In genomic region chr9:112332272-112332671, GRCh38 we compare ENCODE assay signal across 1 cellular context.
TF ChIP-seq lines count a peak whose summit lies in the region.

No MANE protein-coding gene starts in this region.

TF ChIP-seq in GM23338, 12 proteins besides CTCF, POLR2A, EP300 and RAD21 (continued from another document):
- TF ChIP-seq, protein P1, sequence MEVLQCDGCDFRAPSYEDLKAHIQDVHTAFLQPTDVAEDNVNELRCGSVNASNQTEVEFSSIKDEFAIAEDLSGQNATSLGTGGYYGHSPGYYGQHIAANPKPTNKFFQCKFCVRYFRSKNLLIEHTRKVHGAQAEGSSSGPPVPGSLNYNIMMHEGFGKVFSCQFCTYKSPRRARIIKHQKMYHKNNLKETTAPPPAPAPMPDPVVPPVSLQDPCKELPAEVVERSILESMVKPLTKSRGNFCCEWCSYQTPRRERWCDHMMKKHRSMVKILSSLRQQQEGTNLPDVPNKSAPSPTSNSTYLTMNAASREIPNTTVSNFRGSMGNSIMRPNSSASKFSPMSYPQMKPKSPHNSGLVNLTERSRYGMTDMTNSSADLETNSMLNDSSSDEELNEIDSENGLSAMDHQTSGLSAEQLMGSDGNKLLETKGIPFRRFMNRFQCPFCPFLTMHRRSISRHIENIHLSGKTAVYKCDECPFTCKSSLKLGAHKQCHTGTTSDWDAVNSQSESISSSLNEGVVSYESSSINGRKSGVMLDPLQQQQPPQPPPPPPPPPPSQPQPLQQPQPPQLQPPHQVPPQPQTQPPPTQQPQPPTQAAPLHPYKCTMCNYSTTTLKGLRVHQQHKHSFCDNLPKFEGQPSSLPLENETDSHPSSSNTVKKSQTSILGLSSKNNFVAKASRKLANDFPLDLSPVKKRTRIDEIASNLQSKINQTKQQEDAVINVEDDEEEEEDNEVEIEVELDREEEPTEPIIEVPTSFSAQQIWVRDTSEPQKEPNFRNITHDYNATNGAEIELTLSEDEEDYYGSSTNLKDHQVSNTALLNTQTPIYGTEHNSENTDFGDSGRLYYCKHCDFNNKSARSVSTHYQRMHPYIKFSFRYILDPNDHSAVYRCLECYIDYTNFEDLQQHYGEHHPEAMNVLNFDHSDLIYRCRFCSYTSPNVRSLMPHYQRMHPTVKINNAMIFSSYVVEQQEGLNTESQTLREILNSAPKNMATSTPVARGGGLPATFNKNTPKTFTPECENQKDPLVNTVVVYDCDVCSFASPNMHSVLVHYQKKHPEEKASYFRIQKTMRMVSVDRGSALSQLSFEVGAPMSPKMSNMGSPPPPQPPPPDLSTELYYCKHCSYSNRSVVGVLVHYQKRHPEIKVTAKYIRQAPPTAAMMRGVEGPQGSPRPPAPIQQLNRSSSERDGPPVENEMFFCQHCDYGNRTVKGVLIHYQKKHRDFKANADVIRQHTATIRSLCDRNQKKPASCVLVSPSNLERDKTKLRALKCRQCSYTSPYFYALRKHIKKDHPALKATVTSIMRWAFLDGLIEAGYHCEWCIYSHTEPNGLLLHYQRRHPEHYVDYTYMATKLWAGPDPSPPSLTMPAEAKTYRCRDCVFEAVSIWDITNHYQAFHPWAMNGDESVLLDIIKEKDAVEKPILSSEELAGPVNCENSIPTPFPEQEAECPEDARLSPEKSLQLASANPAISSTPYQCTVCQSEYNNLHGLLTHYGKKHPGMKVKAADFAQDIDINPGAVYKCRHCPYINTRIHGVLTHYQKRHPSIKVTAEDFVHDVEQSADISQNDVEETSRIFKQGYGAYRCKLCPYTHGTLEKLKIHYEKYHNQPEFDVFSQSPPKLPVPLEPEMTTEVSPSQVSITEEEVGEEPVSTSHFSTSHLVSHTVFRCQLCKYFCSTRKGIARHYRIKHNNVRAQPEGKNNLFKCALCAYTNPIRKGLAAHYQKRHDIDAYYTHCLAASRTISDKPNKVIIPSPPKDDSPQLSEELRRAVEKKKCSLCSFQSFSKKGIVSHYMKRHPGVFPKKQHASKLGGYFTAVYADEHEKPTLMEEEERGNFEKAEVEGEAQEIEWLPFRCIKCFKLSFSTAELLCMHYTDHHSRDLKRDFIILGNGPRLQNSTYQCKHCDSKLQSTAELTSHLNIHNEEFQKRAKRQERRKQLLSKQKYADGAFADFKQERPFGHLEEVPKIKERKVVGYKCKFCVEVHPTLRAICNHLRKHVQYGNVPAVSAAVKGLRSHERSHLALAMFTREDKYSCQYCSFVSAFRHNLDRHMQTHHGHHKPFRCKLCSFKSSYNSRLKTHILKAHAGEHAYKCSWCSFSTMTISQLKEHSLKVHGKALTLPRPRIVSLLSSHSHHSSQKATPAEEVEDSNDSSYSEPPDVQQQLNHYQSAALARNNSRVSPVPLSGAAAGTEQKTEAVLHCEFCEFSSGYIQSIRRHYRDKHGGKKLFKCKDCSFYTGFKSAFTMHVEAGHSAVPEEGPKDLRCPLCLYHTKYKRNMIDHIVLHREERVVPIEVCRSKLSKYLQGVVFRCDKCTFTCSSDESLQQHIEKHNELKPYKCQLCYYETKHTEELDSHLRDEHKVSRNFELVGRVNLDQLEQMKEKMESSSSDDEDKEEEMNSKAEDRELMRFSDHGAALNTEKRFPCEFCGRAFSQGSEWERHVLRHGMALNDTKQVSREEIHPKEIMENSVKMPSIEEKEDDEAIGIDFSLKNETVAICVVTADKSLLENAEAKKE (CRISPR knock-in tag; IDR thresholded peaks at IDR 0.05): no peak
- TF ChIP-seq, protein P2, sequence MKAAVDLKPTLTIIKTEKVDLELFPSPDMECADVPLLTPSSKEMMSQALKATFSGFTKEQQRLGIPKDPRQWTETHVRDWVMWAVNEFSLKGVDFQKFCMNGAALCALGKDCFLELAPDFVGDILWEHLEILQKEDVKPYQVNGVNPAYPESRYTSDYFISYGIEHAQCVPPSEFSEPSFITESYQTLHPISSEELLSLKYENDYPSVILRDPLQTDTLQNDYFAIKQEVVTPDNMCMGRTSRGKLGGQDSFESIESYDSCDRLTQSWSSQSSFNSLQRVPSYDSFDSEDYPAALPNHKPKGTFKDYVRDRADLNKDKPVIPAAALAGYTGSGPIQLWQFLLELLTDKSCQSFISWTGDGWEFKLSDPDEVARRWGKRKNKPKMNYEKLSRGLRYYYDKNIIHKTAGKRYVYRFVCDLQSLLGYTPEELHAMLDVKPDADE (IDR thresholded peaks at IDR 0.05): no peak
- TF ChIP-seq CREB1 (CRISPR knock-in tag; IDR thresholded peaks at IDR 0.05; ENCODE audit: low read depth): no peak
